In the genomic region with DNA sequence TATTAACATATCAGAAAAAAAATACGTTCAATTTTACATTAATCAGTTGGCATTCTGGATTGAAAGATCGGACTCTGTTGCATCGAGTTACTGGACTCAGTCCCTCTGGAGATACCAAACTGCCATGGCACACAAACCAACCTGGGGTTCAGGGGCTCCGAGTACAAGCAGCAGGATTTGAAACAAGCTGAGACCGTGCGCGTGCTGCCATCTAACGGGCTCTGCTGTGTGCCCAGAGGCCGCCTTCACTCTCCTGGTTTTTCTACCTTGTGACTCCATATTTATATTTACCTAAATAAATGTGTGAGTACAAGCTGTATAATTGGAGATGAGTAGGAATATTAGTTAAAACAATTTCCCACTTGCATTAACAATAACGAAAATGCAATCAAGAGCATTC, we compare ENCODE assay signal across 11 cellular contexts. TPM values are rescaled to one million over a fixed set of nuclear protein-coding genes. Genes with fewer than 3 reads are reported as not detected.
DNase-seq lines count a peak whose midpoint lies in the region; ATAC-seq, FAIRE-seq and TF ChIP-seq lines count a peak whose summit lies in the region.
"Had no signal": no experiment of that assay in that cellular context is flagged by ENCODE, and none has a peak within 500 bp of the region (broad histone marks: within the 10 kb centered on the region; RNA-seq: fewer than 3 reads in every experiment).

No MANE protein-coding gene starts in this region.

- H3K36me3 Mint-ChIP-seq in astrocyte (ENCODE audit: low read depth, unreplicated experiment) = no peaks in the 10 kb centered on the region
- no peaks in the 10 kb centered on the region for H3K36me3 Mint-ChIP-seq in endothelial cell (ENCODE audit: low read depth, unreplicated experiment)
- no peaks in the 10 kb centered on the region for H3K36me3 Mint-ChIP-seq in activated CD4-positive, alpha-beta T cell treated with anti-CD3 and anti-CD28 coated beads, Interleukin-2, amount 10 ng/mL, durations not matched to agents 7 days and 5 days (ENCODE audit: low read depth)

- no peak for FAIRE-seq in astrocyte (lab: Jason Lieb, UNC)

- H3K27me3 ChIP-seq in astrocyte (ENCODE audit: insufficient read depth, low read length) = no peaks in the 10 kb centered on the region

- H3K4me1 ChIP-seq in astrocyte (ENCODE audit: insufficient read depth, low read length) = no peaks in the 10 kb centered on the region
- H3K4me1 ChIP-seq: adrenal gland had no signal

- TF ChIP-seq CTCF in astrocyte (IDR thresholded peaks at IDR 0.05; ENCODE audit: insufficient read depth, low read depth, low read length) (peak; percentile 18), endothelial cell (IDR thresholded peaks at IDR 0.05; ENCODE audit: unreplicated experiment) (no peak)

- H3K4me3 Mint-ChIP-seq in astrocyte (ENCODE audit: unreplicated experiment) = no peak overlapping the region
- H3K4me3 Mint-ChIP-seq in endothelial cell (ENCODE audit: unreplicated experiment) = no peak overlapping the region
- H3K4me3 Mint-ChIP-seq in activated CD4-positive, alpha-beta T cell treated with anti-CD3 and anti-CD28 coated beads, Interleukin-2, amount 10 ng/mL, durations not matched to agents 7 days and 5 days = no peak overlapping the region
- H3K4me3 Mint-ChIP-seq: activated B cell treated with CpG ODN at 0.5 μM for 24 hours had no signal

- H4K20me1 ChIP-seq in astrocyte (ENCODE audit: insufficient read depth, low read length) = no peaks in the 10 kb centered on the region

- H2AFZ ChIP-seq in astrocyte (ENCODE audit: low read depth, low read length) = no peak overlapping the region

- no peaks in the 10 kb centered on the region for H3K27me3 Mint-ChIP-seq in astrocyte (ENCODE audit: low read depth, unreplicated experiment)
- no peaks in the 10 kb centered on the region for H3K27me3 Mint-ChIP-seq in endothelial cell (ENCODE audit: unreplicated experiment)
- peaks cover 12% of the 10 kb centered on the region for H3K27me3 Mint-ChIP-seq in activated CD4-positive, alpha-beta T cell treated with anti-CD3 and anti-CD28 coated beads, Interleukin-2, amount 10 ng/mL, durations not matched to agents 7 days and 5 days

- DNase-seq in D341Med (ENCODE audit: low spot score) = peak; percentile 31
- DNase-seq in M059J (ENCODE audit: low read depth) = peak; percentile 70
- DNase-seq in astrocyte (ENCODE audit: low read depth) = no peak
- no peak for DNase-seq in left lobe of liver (ENCODE audit: low spot score)
- DNase-seq in endothelial cell (ENCODE audit: low spot score) = no peak
- no peak for DNase-seq in NCI-H1694 treated with DMSO at 0.1 percent for 48 hours (lab: John Stamatoyannopoulos, UW)
- DNase-seq in activated CD4-positive, alpha-beta T cell treated with anti-CD3 and anti-CD28 coated beads, Interleukin-2, amount 10 ng/mL, durations not matched to agents 7 days and 5 days = no peak
- no peak for DNase-seq in hypothalamus (lab: John Stamatoyannopoulos, UW)
- DNase-seq: activated B cell treated with CpG ODN at 0.5 μM for 24 hours, adrenal gland, NCI-H226 had no signal

- no peak overlapping the region for H3K9ac ChIP-seq in astrocyte (ENCODE audit: low read length)

- ATAC-seq in left lobe of liver = peak; percentile 64

- H3K9me3 ChIP-seq in astrocyte (ENCODE audit: insufficient read depth, low read depth, low read length) = no peaks in the 10 kb centered on the region
- H3K9me3 ChIP-seq: adrenal gland had no signal

- POLR2A ChIA-PET in activated CD4-positive, alpha-beta T cell treated with anti-CD3 and anti-CD28 coated beads, Interleukin-2, amount 10 ng/mL, durations not matched to agents 7 days and 5 days (lab: Charles Lee) = no interaction called here

- no peak overlapping the region for H3K4me2 ChIP-seq in astrocyte (ENCODE audit: low read length)

- H3K4me1 Mint-ChIP-seq in astrocyte (ENCODE audit: low read depth, unreplicated experiment) (no peaks in the 10 kb centered on the region), endothelial cell (ENCODE audit: unreplicated experiment) (no peaks in the 10 kb centered on the region)
- H3K4me1 Mint-ChIP-seq in activated CD4-positive, alpha-beta T cell treated with anti-CD3 and anti-CD28 coated beads, Interleukin-2, amount 10 ng/mL, durations not matched to agents 7 days and 5 days = no peaks in the 10 kb centered on the region
- H3K4me1 Mint-ChIP-seq: activated B cell treated with CpG ODN at 0.5 μM for 24 hours had no signal

- H3K27ac Mint-ChIP-seq in astrocyte (ENCODE audit: unreplicated experiment) = no peak overlapping the region
- no peak overlapping the region for H3K27ac Mint-ChIP-seq in endothelial cell (ENCODE audit: unreplicated experiment)
- H3K27ac Mint-ChIP-seq in activated CD4-positive, alpha-beta T cell treated with anti-CD3 and anti-CD28 coated beads, Interleukin-2, amount 10 ng/mL, durations not matched to agents 7 days and 5 days = no peak overlapping the region
- H3K27ac Mint-ChIP-seq: activated B cell treated with CpG ODN at 0.5 μM for 24 hours had no signal

- no peaks in the 10 kb centered on the region for H3K36me3 ChIP-seq in astrocyte (ENCODE audit: insufficient read depth, low read length)
- H3K36me3 ChIP-seq: adrenal gland had no signal

- CTCF ChIA-PET in activated CD4-positive, alpha-beta T cell treated with anti-CD3 and anti-CD28 coated beads, Interleukin-2, amount 10 ng/mL, durations not matched to agents 7 days and 5 days (lab: Charles Lee) = interaction anchor here (1.5 kb wide), 1 partner anchor 10 kb away, joined by 3 read pairs; no protein-coding TSS in a partner anchor

- H3K4me3 ChIP-seq in astrocyte (ENCODE audit: insufficient read depth, low read depth, low read length) = no peak overlapping the region
- H3K4me3 ChIP-seq: adrenal gland had no signal

- H3K9me3 Mint-ChIP-seq in astrocyte (ENCODE audit: unreplicated experiment) (no peaks in the 10 kb centered on the region), endothelial cell (ENCODE audit: unreplicated experiment) (no peaks in the 10 kb centered on the region)
- no peaks in the 10 kb centered on the region for H3K9me3 Mint-ChIP-seq in activated CD4-positive, alpha-beta T cell treated with anti-CD3 and anti-CD28 coated beads, Interleukin-2, amount 10 ng/mL, durations not matched to agents 7 days and 5 days
- H3K9me3 Mint-ChIP-seq: activated B cell treated with CpG ODN at 0.5 μM for 24 hours had no signal

- H3K27ac ChIP-seq in astrocyte (ENCODE audit: low read depth, low read length) = no peak overlapping the region
- H3K27ac ChIP-seq: adrenal gland had no signal

- no peaks in the 10 kb centered on the region for H3K79me2 ChIP-seq in astrocyte (ENCODE audit: insufficient read depth, low read length)

RNA-seq across cellular contexts. Expression of a gene that starts 48.2 kb away (rescaled TPM):
- 608 and 753 TPM in 2 replicates for total RNA-seq in M059J (2014; rRNA removed; shearing (Covaris generic))
- total RNA-seq in astrocyte = 447 and 637 TPM in 2 replicates
- 3.7 TPM for total RNA-seq in left lobe of liver
- 43.3 TPM for total RNA-seq in endothelial cell (ENCODE audit: unreplicated experiment)
- total RNA-seq in activated CD4-positive, alpha-beta T cell treated with anti-CD3 and anti-CD28 coated beads, Interleukin-2, amount 10 ng/mL, durations not matched to agents 7 days and 5 days = 100 to 1,000 TPM; 106 to 116 TPM

Comparison
In these comparisons a context has a peak if more than half of its experiments do, and no peak if none do; other contexts are left out.
1. DNase-seq: peak in D341Med (single experiment) and M059J (single experiment); none in astrocyte (single experiment), left lobe of liver (single experiment), endothelial cell (single experiment), NCI-H1694 treated with DMSO at 0.1 percent for 48 hours (single experiment), activated CD4-positive, alpha-beta T cell treated with anti-CD3 and anti-CD28 coated beads, Interleukin-2, amount 10 ng/mL, durations not matched to agents 7 days and 5 days (single experiment) and hypothalamus (0 of 51).